ENCODE assay signal across 1 cellular context in the genomic region with DNA sequence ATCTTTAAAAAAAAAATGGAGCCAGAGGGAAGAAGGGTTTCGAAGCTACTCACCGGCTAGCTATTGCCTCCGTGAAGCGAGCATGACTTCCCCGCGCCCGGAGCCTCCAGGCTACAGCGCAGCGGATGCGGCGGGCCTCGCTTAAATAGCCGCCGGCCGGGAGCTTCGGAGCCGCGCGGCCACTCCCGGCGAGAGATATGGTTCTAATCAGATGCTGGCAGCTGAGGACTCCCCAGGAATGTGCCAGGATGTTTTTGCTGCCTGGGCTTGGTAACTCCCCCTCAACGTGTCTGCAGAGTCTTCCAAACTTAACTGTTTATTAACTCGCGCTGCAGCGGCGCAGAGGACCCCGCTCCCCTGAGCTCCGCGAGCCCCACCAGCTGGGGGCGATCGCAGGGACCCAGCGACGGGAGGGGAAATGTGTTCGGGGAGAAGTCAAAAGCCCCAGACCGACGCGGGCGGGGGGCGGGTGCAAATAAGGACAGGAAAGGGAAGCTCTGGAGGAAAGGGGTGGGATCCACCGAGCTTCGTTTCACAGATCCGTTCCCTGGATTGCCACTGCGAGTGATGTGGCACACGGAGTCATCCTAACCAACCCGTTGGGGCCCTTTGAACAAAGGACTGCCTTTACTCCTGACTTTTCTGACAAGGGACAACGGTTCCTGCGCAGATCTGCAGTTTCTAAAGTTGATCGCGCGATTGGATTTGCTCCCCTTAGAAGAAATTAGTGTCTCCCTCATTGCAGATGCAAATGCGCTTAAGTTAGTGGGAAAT.
TF ChIP-seq lines count a peak whose summit lies in the region.

A gene (minus strand): TSS at position 230 of the 774 bp plus-strand sequence. CDS start 30,660 bp downstream, outside the sequence.

TF ChIP-seq in HepG2, 621 proteins besides CTCF, POLR2A, EP300 and RAD21 (continued from another document and continues in another):
- TF ChIP-seq, protein P1, sequence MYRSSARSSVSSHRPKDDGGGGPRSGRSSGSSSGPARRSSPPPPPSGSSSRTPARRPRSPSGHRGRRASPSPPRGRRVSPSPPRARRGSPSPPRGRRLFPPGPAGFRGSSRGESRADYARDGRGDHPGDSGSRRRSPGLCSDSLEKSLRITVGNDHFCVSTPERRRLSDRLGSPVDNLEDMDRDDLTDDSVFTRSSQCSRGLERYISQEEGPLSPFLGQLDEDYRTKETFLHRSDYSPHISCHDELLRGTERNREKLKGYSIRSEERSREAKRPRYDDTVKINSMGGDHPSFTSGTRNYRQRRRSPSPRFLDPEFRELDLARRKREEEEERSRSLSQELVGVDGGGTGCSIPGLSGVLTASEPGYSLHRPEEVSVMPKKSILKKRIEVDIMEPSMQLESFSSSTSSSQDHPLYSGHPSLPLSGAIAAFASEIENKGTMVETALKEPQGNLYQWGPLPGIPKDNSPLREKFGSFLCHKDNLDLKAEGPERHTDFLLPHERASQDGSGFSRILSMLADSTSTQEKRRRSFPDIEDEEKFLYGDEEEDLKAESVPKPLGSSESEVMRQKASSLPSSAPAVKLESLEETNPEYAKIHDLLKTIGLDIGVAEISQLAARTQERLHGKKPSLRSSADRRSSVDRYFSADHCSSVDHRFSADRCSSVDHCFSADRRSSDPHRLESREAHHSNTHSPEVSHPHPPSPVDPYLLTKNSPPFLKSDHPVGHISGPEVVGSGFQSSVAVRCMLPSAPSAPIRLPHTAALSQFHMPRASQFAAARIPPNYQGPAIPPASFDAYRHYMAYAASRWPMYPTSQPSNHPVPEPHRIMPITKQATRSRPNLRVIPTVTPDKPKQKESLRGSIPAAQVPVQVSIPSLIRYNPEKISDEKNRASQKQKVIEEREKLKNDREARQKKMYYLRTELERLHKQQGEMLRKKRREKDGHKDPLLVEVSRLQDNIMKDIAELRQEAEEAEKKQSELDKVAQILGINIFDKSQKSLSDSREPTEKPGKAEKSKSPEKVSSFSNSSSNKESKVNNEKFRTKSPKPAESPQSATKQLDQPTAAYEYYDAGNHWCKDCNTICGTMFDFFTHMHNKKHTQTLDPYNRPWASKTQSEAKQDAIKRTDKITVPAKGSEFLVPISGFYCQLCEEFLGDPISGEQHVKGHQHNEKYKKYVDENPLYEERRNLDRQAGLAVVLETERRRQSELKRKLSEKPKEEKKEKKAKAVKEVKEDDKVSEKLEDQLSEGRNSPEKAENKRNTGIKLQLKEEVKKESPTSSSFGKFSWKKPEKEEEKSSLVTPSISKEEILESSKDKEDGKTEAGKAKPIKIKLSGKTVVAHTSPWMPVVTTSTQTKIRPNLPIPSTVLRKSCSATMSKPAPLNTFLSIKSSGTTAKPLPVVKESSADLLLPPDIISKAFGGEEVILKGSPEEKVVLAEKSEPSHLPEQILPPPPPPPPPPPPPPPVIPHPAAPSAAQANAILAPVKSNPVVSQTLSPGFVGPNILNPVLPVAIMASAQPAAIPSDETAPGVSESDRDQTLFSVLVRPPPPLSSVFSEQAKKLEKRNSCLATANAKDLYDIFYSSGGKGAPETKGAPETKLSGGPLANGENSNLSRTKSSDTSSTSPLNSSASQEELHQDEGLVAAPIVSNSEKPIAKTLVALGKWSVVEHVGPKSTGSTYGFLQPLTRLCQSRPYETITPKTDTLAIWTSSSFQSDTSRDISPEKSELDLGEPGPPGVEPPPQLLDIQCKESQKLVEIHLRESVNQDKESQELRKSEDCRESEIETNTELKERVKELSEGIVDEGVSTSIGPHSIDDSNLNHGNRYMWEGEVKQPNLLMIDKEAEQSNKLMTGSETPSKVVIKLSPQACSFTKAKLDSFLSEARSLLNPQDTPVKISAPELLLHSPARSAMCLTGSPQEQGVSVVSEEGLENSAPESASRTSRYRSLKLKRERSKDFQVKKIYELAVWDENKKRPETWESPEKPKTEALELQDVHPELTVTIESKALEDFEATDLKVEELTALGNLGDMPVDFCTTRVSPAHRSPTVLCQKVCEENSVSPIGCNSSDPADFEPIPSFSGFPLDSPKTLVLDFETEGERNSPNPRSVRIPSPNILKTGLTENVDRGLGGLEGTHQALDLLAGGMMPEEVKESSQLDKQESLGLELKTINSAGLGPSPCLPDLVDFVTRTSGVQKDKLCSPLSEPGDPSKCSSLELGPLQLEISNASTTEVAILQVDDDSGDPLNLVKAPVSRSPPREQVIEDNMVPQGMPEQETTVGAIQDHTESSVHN (CRISPR knock-in tag; IDR thresholded peaks at IDR 0.05): no peak
- TF ChIP-seq ZNF841 (CRISPR knock-in tag; IDR thresholded peaks at IDR 0.05; ENCODE audit: borderline replicate concordance) (no peak), ATRX (CRISPR knock-in tag; IDR thresholded peaks at IDR 0.05; ENCODE audit: borderline replicate concordance) (no peak), SP1 (IDR thresholded peaks at IDR 0.05) (no peak), SP1 (CRISPR knock-in tag; IDR thresholded peaks at IDR 0.05) (no peak), ZNF678 (CRISPR knock-in tag; IDR thresholded peaks at IDR 0.05) (no peak), CBFB (CRISPR knock-in tag; IDR thresholded peaks at IDR 0.05) (no peak), U2AF2 (IDR thresholded peaks at IDR 0.05; ENCODE audit: low read depth, low read length) (no peak), ISL2 (CRISPR knock-in tag; IDR thresholded peaks at IDR 0.05) (no peak), NFE2 (CRISPR knock-in tag; IDR thresholded peaks at IDR 0.05) (no peak), ZBTB7B (CRISPR knock-in tag; IDR thresholded peaks at IDR 0.05) (peak; percentile 90), ERF (CRISPR knock-in tag; IDR thresholded peaks at IDR 0.05) (peak; percentile 62; the same call in 1 of the 2 replicates), ZNF484 (CRISPR knock-in tag; IDR thresholded peaks at IDR 0.05; ENCODE audit: borderline replicate concordance, low read depth) (no peak), RAD51 (IDR thresholded peaks at IDR 0.05; ENCODE audit: borderline replicate concordance) (no peak), ZFY (CRISPR knock-in tag; IDR thresholded peaks at IDR 0.05) (peak; percentile 29; the same call in 1 of the 2 replicates), GTF2F1 (IDR thresholded peaks at IDR 0.05; ENCODE audit: low read length) (no peak), ZNF672 (CRISPR knock-in tag; IDR thresholded peaks at IDR 0.05) (no peak), ZNF547 (CRISPR knock-in tag; IDR thresholded peaks at IDR 0.05) (no peak), ARID2 (CRISPR knock-in tag; IDR thresholded peaks at IDR 0.05; ENCODE audit: borderline replicate concordance) (0 out of 2 replicates have a peak, but pooled peaks have one; percentile 40), ZNF160 (CRISPR knock-in tag; IDR thresholded peaks at IDR 0.05) (no peak; the same call in 1 of the 2 replicates), ZMYM3 (CRISPR knock-in tag; IDR thresholded peaks at IDR 0.05) (peak; percentile 72), ZNF652 (CRISPR knock-in tag; IDR thresholded peaks at IDR 0.05; ENCODE audit: borderline replicate concordance, low read depth) (peak; percentile 90), ZNF569 (CRISPR knock-in tag; IDR thresholded peaks at IDR 0.05; ENCODE audit: borderline replicate concordance) (no peak), GFI1 (CRISPR knock-in tag; IDR thresholded peaks at IDR 0.05; ENCODE audit: borderline replicate concordance) (no peak), SMARCC2 (IDR thresholded peaks at IDR 0.05) (no peak), PHF8 (CRISPR knock-in tag; IDR thresholded peaks at IDR 0.05) (peak; percentile 55), ZFAT (CRISPR knock-in tag; conservative IDR thresholded peaks at IDR 0.05) (no peak), PRPF4 (IDR thresholded peaks at IDR 0.05; ENCODE audit: low read depth, low read length, poor library complexity, severe bottlenecking) (peak; percentile 14), ZNF180 (CRISPR knock-in tag; IDR thresholded peaks at IDR 0.05; ENCODE audit: borderline replicate concordance, low read depth) (no peak), ZFP62 (CRISPR knock-in tag; IDR thresholded peaks at IDR 0.05) (no peak), HDAC1 (CRISPR knock-in tag; IDR thresholded peaks at IDR 0.05) (peak; percentile 66; the same call in 1 of the 2 replicates), SNAPC2 (CRISPR knock-in tag; IDR thresholded peaks at IDR 0.05) (0 out of 2 replicates have a peak, but pooled peaks have one; percentile 16), TCF7L2 (IDR thresholded peaks at IDR 0.05; ENCODE audit: low read depth, low read length) (no peak), PPARG (CRISPR knock-in tag; conservative IDR thresholded peaks at IDR 0.05) (no peak), ZNF724P (CRISPR knock-in tag; IDR thresholded peaks at IDR 0.05; ENCODE audit: borderline replicate concordance) (no peak), ZMYM2 (CRISPR knock-in tag; IDR thresholded peaks at IDR 0.05) (no peak), ZBTB1 (CRISPR knock-in tag; IDR thresholded peaks at IDR 0.05; ENCODE audit: borderline replicate concordance) (no peak), TBP (CRISPR knock-in tag; IDR thresholded peaks at IDR 0.05) (no peak)
- TF ChIP-seq, protein P2, sequence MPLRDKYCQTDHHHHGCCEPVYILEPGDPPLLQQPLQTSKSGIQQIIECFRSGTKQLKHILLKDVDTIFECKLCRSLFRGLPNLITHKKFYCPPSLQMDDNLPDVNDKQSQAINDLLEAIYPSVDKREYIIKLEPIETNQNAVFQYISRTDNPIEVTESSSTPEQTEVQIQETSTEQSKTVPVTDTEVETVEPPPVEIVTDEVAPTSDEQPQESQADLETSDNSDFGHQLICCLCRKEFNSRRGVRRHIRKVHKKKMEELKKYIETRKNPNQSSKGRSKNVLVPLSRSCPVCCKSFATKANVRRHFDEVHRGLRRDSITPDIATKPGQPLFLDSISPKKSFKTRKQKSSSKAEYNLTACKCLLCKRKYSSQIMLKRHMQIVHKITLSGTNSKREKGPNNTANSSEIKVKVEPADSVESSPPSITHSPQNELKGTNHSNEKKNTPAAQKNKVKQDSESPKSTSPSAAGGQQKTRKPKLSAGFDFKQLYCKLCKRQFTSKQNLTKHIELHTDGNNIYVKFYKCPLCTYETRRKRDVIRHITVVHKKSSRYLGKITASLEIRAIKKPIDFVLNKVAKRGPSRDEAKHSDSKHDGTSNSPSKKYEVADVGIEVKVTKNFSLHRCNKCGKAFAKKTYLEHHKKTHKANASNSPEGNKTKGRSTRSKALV (CRISPR knock-in tag; IDR thresholded peaks at IDR 0.05): peak; percentile 72
- TF ChIP-seq, protein P3, sequence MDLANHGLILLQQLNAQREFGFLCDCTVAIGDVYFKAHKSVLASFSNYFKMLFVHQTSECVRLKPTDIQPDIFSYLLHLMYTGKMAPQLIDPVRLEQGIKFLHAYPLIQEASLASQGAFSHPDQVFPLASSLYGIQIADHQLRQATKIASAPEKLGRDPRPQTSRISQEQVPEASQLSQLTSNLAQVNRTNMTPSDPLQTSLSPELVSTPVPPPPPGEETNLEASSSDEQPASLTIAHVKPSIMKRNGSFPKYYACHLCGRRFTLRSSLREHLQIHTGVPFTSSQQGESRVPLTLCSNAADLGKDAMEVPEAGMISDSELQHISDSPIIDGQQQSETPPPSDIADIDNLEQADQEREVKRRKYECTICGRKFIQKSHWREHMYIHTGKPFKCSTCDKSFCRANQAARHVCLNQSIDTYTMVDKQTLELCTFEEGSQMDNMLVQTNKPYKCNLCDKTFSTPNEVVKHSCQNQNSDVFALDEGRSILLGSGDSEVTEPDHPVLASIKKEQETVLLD (CRISPR knock-in tag; IDR thresholded peaks at IDR 0.05; ENCODE audit: low read depth): no peak
- TF ChIP-seq, protein P4, sequence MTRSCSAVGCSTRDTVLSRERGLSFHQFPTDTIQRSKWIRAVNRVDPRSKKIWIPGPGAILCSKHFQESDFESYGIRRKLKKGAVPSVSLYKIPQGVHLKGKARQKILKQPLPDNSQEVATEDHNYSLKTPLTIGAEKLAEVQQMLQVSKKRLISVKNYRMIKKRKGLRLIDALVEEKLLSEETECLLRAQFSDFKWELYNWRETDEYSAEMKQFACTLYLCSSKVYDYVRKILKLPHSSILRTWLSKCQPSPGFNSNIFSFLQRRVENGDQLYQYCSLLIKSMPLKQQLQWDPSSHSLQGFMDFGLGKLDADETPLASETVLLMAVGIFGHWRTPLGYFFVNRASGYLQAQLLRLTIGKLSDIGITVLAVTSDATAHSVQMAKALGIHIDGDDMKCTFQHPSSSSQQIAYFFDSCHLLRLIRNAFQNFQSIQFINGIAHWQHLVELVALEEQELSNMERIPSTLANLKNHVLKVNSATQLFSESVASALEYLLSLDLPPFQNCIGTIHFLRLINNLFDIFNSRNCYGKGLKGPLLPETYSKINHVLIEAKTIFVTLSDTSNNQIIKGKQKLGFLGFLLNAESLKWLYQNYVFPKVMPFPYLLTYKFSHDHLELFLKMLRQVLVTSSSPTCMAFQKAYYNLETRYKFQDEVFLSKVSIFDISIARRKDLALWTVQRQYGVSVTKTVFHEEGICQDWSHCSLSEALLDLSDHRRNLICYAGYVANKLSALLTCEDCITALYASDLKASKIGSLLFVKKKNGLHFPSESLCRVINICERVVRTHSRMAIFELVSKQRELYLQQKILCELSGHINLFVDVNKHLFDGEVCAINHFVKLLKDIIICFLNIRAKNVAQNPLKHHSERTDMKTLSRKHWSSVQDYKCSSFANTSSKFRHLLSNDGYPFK (CRISPR knock-in tag; IDR thresholded peaks at IDR 0.05; ENCODE audit: borderline replicate concordance): no peak
- TF ChIP-seq, protein P5, sequence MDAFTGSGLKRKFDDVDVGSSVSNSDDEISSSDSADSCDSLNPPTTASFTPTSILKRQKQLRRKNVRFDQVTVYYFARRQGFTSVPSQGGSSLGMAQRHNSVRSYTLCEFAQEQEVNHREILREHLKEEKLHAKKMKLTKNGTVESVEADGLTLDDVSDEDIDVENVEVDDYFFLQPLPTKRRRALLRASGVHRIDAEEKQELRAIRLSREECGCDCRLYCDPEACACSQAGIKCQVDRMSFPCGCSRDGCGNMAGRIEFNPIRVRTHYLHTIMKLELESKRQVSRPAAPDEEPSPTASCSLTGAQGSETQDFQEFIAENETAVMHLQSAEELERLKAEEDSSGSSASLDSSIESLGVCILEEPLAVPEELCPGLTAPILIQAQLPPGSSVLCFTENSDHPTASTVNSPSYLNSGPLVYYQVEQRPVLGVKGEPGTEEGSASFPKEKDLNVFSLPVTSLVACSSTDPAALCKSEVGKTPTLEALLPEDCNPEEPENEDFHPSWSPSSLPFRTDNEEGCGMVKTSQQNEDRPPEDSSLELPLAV (CRISPR knock-in tag; conservative IDR thresholded peaks at IDR 0.05; ENCODE audit: low read depth): no peak
- TF ChIP-seq, protein P6, sequence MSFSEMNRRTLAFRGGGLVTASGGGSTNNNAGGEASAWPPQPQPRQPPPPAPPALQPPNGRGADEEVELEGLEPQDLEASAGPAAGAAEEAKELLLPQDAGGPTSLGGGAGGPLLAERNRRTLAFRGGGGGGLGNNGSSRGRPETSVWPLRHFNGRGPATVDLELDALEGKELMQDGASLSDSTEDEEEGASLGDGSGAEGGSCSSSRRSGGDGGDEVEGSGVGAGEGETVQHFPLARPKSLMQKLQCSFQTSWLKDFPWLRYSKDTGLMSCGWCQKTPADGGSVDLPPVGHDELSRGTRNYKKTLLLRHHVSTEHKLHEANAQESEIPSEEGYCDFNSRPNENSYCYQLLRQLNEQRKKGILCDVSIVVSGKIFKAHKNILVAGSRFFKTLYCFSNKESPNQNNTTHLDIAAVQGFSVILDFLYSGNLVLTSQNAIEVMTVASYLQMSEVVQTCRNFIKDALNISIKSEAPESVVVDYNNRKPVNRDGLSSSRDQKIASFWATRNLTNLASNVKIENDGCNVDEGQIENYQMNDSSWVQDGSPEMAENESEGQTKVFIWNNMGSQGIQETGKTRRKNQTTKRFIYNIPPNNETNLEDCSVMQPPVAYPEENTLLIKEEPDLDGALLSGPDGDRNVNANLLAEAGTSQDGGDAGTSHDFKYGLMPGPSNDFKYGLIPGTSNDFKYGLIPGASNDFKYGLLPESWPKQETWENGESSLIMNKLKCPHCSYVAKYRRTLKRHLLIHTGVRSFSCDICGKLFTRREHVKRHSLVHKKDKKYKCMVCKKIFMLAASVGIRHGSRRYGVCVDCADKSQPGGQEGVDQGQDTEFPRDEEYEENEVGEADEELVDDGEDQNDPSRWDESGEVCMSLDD (CRISPR knock-in tag; IDR thresholded peaks at IDR 0.05; ENCODE audit: borderline replicate concordance): peak; percentile 69; the same call in 1 of the 2 replicates
